26 cellular contexts compared by ENCODE assay signal in the genomic region with DNA sequence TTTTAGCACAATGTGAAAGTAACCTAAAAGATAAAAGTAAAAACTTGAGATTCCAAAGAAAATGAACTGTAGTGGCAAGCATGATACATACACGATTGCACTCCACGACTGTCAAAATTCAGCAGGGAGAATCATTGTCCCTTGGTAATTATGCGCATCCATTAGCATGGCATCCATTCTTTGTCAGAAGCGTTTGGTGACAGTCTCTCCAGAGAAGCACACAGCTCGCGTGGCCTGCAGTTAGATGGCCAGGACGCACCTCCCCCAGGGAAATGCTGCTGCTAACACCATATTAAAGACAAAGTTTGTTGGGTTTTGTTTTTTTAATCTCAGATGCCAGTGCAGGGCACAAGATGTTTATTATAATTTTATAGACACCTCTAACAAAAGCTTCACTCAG.
DNase-seq lines count a peak whose midpoint lies in the region; ATAC-seq and TF ChIP-seq lines count a peak whose summit lies in the region.
"Had no signal": no experiment of that assay in that cellular context is flagged by ENCODE, and none has a peak within 500 bp of the region (broad histone marks: within the 10 kb centered on the region; RNA-seq: fewer than 3 reads in every experiment).

No MANE protein-coding gene starts in this region.

- H3K27ac ChIP-seq in sigmoid colon (no peak overlapping the region), ovary (no peak overlapping the region)
- H3K27ac ChIP-seq: SJSA1 had no signal

- no peaks in the 10 kb centered on the region for H3K36me3 Mint-ChIP-seq in brain
- H3K36me3 Mint-ChIP-seq: CD4-positive, alpha-beta memory T cell had no signal

- H3K27me3 ChIP-seq in sigmoid colon (peaks cover 0 to 15% (median 0%) of the 10 kb centered on the region in 3 donors), ovary (no peaks in the 10 kb centered on the region)
- H3K27me3 ChIP-seq: SJSA1 had no signal

- H3K36me3 ChIP-seq in sigmoid colon, result no peaks in the 10 kb centered on the region
- H3K36me3 ChIP-seq in ovary, result no peaks in the 10 kb centered on the region
- H3K36me3 ChIP-seq: SJSA1 had no signal

- 80 to 86% methylated on average over 7 of the region's 7 CpGs for WGBS in sigmoid colon, 2 donors
- WGBS in ovary, 3 donors, result 79 to 81% (median 80%) methylated on average over 7 of the region's 7 CpGs

- intact Hi-C loops in sigmoid colon (cut with DNase I) (no loop called here), ovary (cut with DNase I) (no loop called here)

- no peaks in the 10 kb centered on the region for H3K4me1 ChIP-seq in sigmoid colon
- H3K4me1 ChIP-seq in ovary (ENCODE audit: insufficient read depth), result no peaks in the 10 kb centered on the region
- H3K4me1 ChIP-seq: SJSA1 had no signal

- H3K9me3 Mint-ChIP-seq in brain, result no peaks in the 10 kb centered on the region
- H3K9me3 Mint-ChIP-seq: CD4-positive, alpha-beta memory T cell had no signal

- H3K27ac Mint-ChIP-seq in brain, result peak overlapping the region in 2 of 5 experiments; percentile 68 to 87
- H3K27ac Mint-ChIP-seq: CD4-positive, alpha-beta memory T cell had no signal

- TF ChIP-seq CTCF in brain (conservative IDR thresholded peaks at IDR 0.05), result no peak
- no peak for TF ChIP-seq CTCF in sigmoid colon (IDR thresholded peaks at IDR 0.05)
- TF ChIP-seq CTCF in ovary (IDR thresholded peaks at IDR 0.05), result no peak

- TF ChIP-seq POLR2A in sigmoid colon (IDR thresholded peaks at IDR 0.05) (no peak), ovary (IDR thresholded peaks at IDR 0.05) (no peak)

- peaks cover 44% of the 10 kb centered on the region for H3K4me1 Mint-ChIP-seq in brain
- H3K4me1 Mint-ChIP-seq: CD4-positive, alpha-beta memory T cell had no signal

- H3K4me3 ChIP-seq in sigmoid colon, result no peak overlapping the region
- H3K4me3 ChIP-seq in ovary, result no peak overlapping the region
- H3K4me3 ChIP-seq: GM12878, SJSA1 had no signal

- peaks cover 17% of the 10 kb centered on the region for H3K27me3 Mint-ChIP-seq in brain

- DNase-seq in Ammon's horn (ENCODE audit: low spot score), result peak; percentile 27
- DNase-seq in islet precursor cell, result peak; percentile 19
- DNase-seq in retina, result peak; percentile 67
- no peak for DNase-seq in sigmoid colon
- DNase-seq in ovary, result no peak
- DNase-seq: AML-193; Caco-2; CD4-positive, alpha-beta memory T cell; EL; GDM1; KBM-7; MV-4-11; NCI-H1105; NCI-H1436 treated with DMSO at 0.1 percent for 48 hours; NCI-H187 treated with DMSO at 0.1 percent for 48 hours; NCI-H2107; NCI-H226; NCI-H510A; NCI-H69; Right ventricle myocardium superior; RPMI8226 had no signal

- ATAC-seq in GM18519 (IDR thresholded peaks at IDR 0.05; ENCODE audit: low FRiP score, unreplicated experiment) (no peak), GM21619 (IDR thresholded peaks at IDR 0.05; ENCODE audit: unreplicated experiment) (no peak)
- ATAC-seq: GM12878 had no signal

- TF ChIP-seq EP300 in sigmoid colon (IDR thresholded peaks at IDR 0.05) (no peak), ovary (IDR thresholded peaks at IDR 0.05) (no peak)

- H3K4me3 Mint-ChIP-seq in brain, result peak overlapping the region in 4 of 5 experiments; percentile 8 to 53 (median 48)
- H3K4me3 Mint-ChIP-seq: CD4-positive, alpha-beta memory T cell had no signal

- no peaks in the 10 kb centered on the region for H3K9me3 ChIP-seq in sigmoid colon
- H3K9me3 ChIP-seq in ovary, result no peaks in the 10 kb centered on the region
- H3K9me3 ChIP-seq: Caco-2, SJSA1 had no signal

Comparison
In these comparisons a context has a peak if more than half of its experiments do, and no peak if none do; other contexts are left out.
1. DNase-seq: peak in Ammon's horn (single experiment), islet precursor cell (single experiment) and retina (single experiment); none in sigmoid colon (single experiment) and ovary (0 of 5).